1 cellular context compared by ENCODE assay signal in the genomic region with DNA sequence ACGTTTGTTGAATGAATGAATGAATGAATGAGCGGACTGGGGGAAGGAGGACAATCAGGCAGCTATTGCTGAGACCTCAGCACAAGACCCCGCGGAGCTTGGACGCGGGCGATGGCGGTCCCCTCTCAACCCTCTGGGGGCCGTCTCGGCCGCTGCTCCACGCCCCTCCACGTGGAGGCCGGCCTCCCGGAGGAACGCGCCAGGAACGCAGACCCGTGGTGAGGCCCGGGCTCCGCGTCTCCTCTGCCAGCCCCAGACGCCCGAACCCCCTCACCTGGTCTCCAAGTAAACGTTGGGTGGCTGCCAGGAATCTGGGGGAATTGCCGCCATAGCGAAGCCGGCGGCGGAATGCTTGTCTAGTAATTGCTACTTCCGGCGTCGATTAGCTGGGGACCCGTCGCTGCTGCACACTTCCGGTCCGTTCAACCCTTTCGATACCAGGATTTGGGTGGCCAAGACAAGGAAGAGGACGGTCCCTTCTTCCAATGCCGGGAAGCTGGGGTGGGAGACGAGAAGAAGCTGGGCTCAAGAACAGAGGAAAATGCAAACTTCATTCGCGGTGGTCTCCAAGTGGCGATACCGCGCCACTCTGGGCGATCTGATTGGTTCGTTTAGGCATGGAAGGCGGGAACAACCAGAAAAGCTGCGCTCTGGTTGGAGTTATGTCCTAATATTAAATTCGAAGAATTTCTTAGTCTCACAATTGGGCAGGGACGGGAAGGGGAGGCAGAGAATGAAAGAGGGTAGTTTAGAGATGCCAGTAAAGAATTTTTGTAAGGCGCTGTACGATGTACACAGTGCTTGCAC.
TF ChIP-seq lines count a peak whose summit lies in the region.

A gene (minus strand): TSS at position 361 of the 807 bp plus-strand sequence. CDS start 31 bp downstream, at position 330.

TF ChIP-seq in HEK293, 187 proteins besides CTCF, POLR2A, EP300 and RAD21 (continued from another document and continues in another):
- TF ChIP-seq ZNF600 (tag by site-specific recombination; IDR thresholded peaks at IDR 0.05) = peak; percentile 69; the same call in 1 of the 2 replicates
- TF ChIP-seq ZNF175 (tag by site-specific recombination; IDR thresholded peaks at IDR 0.05) = no peak
- TF ChIP-seq, protein P1, sequence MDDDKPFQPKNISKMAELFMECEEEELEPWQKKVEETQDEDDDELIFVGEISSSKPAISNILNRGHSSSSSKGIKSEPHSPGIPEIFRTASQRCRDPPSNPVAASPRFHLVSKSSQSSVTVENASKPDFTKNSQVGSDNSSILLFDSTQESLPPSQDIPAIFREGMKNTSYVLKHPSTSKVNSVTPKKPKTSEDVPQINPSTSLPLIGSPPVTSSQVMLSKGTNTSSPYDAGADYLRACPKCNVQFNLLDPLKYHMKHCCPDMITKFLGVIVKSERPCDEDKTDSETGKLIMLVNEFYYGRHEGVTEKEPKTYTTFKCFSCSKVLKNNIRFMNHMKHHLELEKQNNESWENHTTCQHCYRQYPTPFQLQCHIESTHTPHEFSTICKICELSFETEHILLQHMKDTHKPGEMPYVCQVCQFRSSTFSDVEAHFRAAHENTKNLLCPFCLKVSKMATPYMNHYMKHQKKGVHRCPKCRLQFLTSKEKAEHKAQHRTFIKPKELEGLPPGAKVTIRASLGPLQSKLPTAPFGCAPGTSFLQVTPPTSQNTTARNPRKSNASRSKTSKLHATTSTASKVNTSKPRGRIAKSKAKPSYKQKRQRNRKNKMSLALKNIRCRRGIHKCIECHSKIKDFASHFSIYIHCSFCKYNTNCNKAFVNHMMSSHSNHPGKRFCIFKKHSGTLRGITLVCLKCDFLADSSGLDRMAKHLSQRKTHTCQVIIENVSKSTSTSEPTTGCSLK (tag by site-specific recombination; IDR thresholded peaks at IDR 0.05) = no peak
- TF ChIP-seq ZNF521 (tag by site-specific recombination; IDR thresholded peaks at IDR 0.05) = no peak
- TF ChIP-seq ZNF433 (tag by site-specific recombination; IDR thresholded peaks at IDR 0.05; ENCODE audit: low read depth) = no peak
- no peak for TF ChIP-seq ZNF571 (tag by site-specific recombination; IDR thresholded peaks at IDR 0.05)
- peak; percentile 85 for TF ChIP-seq ZBTB48 (tag by site-specific recombination; IDR thresholded peaks at IDR 0.05)
- peak; percentile 76; the same call in 1 of the 2 replicates for TF ChIP-seq GLI4 (tag by site-specific recombination; IDR thresholded peaks at IDR 0.05)
- no peak for TF ChIP-seq ZNF138 (tag by site-specific recombination; IDR thresholded peaks at IDR 0.05; ENCODE audit: borderline replicate concordance)
- TF ChIP-seq GLIS2 (tag by site-specific recombination; IDR thresholded peaks at IDR 0.05) = peak; percentile 95
- TF ChIP-seq SCRT1 (tag by site-specific recombination; IDR thresholded peaks at IDR 0.05; ENCODE audit: borderline replicate concordance) = no peak
- TF ChIP-seq TCF7L2 (IDR thresholded peaks at IDR 0.05; ENCODE audit: borderline replicate concordance, low read depth, low read length) = no peak
- no peak for TF ChIP-seq RBAK (tag by site-specific recombination; IDR thresholded peaks at IDR 0.05)
- peak; percentile 70; the same call in 1 of the 2 replicates for TF ChIP-seq ZNF558 (tag by site-specific recombination; IDR thresholded peaks at IDR 0.05)
- TF ChIP-seq ZNF37A (tag by site-specific recombination; IDR thresholded peaks at IDR 0.05) = no peak
- no peak for TF ChIP-seq ZNF133 (tag by site-specific recombination; IDR thresholded peaks at IDR 0.05)
- TF ChIP-seq ZNF48 (tag by site-specific recombination; IDR thresholded peaks at IDR 0.05) = no peak
- TF ChIP-seq ZSCAN30 (tag by site-specific recombination; IDR thresholded peaks at IDR 0.05) = peak; percentile 97
- TF ChIP-seq ZNF416 (tag by site-specific recombination; IDR thresholded peaks at IDR 0.05) = no peak
- no peak for TF ChIP-seq HOXC10 (CRISPR knock-in tag; IDR thresholded peaks at IDR 0.05)
- TF ChIP-seq SP2 (tag by site-specific recombination; IDR thresholded peaks at IDR 0.05) = peak; percentile 96
- TF ChIP-seq ZNF830 (tag by site-specific recombination; IDR thresholded peaks at IDR 0.05; ENCODE audit: low read depth) = no peak
- no peak for TF ChIP-seq ZNF19 (tag by site-specific recombination; IDR thresholded peaks at IDR 0.05; ENCODE audit: low read depth)
- TF ChIP-seq ZNF266 (tag by site-specific recombination; IDR thresholded peaks at IDR 0.05; ENCODE audit: low read depth) = no peak
- peak; percentile 43; the same call in 1 of the 2 replicates for TF ChIP-seq ZNF391 (tag by site-specific recombination; IDR thresholded peaks at IDR 0.05; ENCODE audit: borderline replicate concordance, low read depth)
- no peak for TF ChIP-seq ZNF23 (tag by site-specific recombination; IDR thresholded peaks at IDR 0.05; ENCODE audit: borderline replicate concordance)
- no peak for TF ChIP-seq ZNF211 (tag by site-specific recombination; IDR thresholded peaks at IDR 0.05; ENCODE audit: low read depth)
- TF ChIP-seq, protein P2, sequence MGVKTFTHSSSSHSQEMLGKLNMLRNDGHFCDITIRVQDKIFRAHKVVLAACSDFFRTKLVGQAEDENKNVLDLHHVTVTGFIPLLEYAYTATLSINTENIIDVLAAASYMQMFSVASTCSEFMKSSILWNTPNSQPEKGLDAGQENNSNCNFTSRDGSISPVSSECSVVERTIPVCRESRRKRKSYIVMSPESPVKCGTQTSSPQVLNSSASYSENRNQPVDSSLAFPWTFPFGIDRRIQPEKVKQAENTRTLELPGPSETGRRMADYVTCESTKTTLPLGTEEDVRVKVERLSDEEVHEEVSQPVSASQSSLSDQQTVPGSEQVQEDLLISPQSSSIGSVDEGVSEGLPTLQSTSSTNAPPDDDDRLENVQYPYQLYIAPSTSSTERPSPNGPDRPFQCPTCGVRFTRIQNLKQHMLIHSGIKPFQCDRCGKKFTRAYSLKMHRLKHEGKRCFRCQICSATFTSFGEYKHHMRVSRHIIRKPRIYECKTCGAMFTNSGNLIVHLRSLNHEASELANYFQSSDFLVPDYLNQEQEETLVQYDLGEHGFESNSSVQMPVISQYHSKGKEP (tag by site-specific recombination; IDR thresholded peaks at IDR 0.05) = peak; percentile 38; the same call in 1 of the 2 replicates
- peak; percentile 90 for TF ChIP-seq ZNF561 (tag by site-specific recombination; IDR thresholded peaks at IDR 0.05; ENCODE audit: borderline replicate concordance)
- no peak; the same call in 1 of the 2 replicates for TF ChIP-seq OSR2 (tag by site-specific recombination; IDR thresholded peaks at IDR 0.05)
- TF ChIP-seq ZNF585B (tag by site-specific recombination; IDR thresholded peaks at IDR 0.05) = no peak
- TF ChIP-seq, protein P3, sequence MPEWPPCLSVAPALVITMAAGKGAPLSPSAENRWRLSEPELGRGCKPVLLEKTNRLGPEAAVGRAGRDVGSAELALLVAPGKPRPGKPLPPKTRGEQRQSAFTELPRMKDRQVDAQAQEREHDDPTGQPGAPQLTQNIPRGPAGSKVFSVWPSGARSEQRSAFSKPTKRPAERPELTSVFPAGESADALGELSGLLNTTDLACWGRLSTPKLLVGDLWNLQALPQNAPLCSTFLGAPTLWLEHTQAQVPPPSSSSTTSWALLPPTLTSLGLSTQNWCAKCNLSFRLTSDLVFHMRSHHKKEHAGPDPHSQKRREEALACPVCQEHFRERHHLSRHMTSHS (tag by site-specific recombination; IDR thresholded peaks at IDR 0.05) = no peak
- TF ChIP-seq SP7 (tag by site-specific recombination; IDR thresholded peaks at IDR 0.05) = peak; percentile 92
- TF ChIP-seq ZNF791 (tag by site-specific recombination; IDR thresholded peaks at IDR 0.05) = no peak
- TF ChIP-seq, protein P4, sequence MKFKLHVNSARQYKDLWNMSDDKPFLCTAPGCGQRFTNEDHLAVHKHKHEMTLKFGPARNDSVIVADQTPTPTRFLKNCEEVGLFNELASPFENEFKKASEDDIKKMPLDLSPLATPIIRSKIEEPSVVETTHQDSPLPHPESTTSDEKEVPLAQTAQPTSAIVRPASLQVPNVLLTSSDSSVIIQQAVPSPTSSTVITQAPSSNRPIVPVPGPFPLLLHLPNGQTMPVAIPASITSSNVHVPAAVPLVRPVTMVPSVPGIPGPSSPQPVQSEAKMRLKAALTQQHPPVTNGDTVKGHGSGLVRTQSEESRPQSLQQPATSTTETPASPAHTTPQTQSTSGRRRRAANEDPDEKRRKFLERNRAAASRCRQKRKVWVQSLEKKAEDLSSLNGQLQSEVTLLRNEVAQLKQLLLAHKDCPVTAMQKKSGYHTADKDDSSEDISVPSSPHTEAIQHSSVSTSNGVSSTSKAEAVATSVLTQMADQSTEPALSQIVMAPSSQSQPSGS (tag by site-specific recombination; IDR thresholded peaks at IDR 0.05; ENCODE audit: low read depth) = no peak
- TF ChIP-seq, protein P5, sequence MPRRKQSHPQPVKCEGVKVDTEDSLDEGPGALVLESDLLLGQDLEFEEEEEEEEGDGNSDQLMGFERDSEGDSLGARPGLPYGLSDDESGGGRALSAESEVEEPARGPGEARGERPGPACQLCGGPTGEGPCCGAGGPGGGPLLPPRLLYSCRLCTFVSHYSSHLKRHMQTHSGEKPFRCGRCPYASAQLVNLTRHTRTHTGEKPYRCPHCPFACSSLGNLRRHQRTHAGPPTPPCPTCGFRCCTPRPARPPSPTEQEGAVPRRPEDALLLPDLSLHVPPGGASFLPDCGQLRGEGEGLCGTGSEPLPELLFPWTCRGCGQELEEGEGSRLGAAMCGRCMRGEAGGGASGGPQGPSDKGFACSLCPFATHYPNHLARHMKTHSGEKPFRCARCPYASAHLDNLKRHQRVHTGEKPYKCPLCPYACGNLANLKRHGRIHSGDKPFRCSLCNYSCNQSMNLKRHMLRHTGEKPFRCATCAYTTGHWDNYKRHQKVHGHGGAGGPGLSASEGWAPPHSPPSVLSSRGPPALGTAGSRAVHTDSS (tag by site-specific recombination; IDR thresholded peaks at IDR 0.05) = peak; percentile 20; the same call in 1 of the 2 replicates
- TF ChIP-seq ZNF768 (tag by site-specific recombination; IDR thresholded peaks at IDR 0.05) = peak; percentile 30; the same call in 1 of the 2 replicates
- TF ChIP-seq ZNF560 (tag by site-specific recombination; IDR thresholded peaks at IDR 0.05; ENCODE audit: borderline replicate concordance) = no peak
- TF ChIP-seq ZNF221 (tag by site-specific recombination; IDR thresholded peaks at IDR 0.05; ENCODE audit: borderline replicate concordance) = no peak
- TF ChIP-seq HOXA7 (CRISPR knock-in tag; IDR thresholded peaks at IDR 0.05; ENCODE audit: borderline replicate concordance) = no peak
- no peak for TF ChIP-seq MEIS1 (CRISPR knock-in tag; IDR thresholded peaks at IDR 0.05; ENCODE audit: borderline replicate concordance)
- TF ChIP-seq ZNF350 (tag by site-specific recombination; IDR thresholded peaks at IDR 0.05) = no peak
- peak; percentile 81 for TF ChIP-seq ZNF76 (tag by site-specific recombination; IDR thresholded peaks at IDR 0.05; ENCODE audit: borderline replicate concordance, low read depth)
- no peak; the same call in 1 of the 2 replicates for TF ChIP-seq ZNF623 (tag by site-specific recombination; IDR thresholded peaks at IDR 0.05)
- TF ChIP-seq, protein P6, sequence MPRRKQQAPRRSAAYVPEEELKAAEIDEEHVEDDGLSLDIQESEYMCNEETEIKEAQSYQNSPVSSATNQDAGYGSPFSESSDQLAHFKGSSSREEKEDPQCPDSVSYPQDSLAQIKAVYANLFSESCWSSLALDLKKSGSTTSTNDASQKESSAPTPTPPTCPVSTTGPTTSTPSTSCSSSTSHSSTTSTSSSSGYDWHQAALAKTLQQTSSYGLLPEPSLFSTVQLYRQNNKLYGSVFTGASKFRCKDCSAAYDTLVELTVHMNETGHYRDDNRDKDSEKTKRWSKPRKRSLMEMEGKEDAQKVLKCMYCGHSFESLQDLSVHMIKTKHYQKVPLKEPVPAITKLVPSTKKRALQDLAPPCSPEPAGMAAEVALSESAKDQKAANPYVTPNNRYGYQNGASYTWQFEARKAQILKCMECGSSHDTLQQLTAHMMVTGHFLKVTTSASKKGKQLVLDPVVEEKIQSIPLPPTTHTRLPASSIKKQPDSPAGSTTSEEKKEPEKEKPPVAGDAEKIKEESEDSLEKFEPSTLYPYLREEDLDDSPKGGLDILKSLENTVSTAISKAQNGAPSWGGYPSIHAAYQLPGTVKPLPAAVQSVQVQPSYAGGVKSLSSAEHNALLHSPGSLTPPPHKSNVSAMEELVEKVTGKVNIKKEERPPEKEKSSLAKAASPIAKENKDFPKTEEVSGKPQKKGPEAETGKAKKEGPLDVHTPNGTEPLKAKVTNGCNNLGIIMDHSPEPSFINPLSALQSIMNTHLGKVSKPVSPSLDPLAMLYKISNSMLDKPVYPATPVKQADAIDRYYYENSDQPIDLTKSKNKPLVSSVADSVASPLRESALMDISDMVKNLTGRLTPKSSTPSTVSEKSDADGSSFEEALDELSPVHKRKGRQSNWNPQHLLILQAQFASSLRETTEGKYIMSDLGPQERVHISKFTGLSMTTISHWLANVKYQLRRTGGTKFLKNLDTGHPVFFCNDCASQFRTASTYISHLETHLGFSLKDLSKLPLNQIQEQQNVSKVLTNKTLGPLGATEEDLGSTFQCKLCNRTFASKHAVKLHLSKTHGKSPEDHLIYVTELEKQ (tag by site-specific recombination; IDR thresholded peaks at IDR 0.05; ENCODE audit: borderline replicate concordance) = no peak
- TF ChIP-seq ZBTB7A (tag by site-specific recombination; IDR thresholded peaks at IDR 0.05; ENCODE audit: low read depth) = peak; percentile 87
- TF ChIP-seq PRDM1 (tag by site-specific recombination; IDR thresholded peaks at IDR 0.05) = no peak
- TF ChIP-seq ZNF555 (tag by site-specific recombination; conservative IDR thresholded peaks at IDR 0.05) = no peak
- TF ChIP-seq, protein P7, sequence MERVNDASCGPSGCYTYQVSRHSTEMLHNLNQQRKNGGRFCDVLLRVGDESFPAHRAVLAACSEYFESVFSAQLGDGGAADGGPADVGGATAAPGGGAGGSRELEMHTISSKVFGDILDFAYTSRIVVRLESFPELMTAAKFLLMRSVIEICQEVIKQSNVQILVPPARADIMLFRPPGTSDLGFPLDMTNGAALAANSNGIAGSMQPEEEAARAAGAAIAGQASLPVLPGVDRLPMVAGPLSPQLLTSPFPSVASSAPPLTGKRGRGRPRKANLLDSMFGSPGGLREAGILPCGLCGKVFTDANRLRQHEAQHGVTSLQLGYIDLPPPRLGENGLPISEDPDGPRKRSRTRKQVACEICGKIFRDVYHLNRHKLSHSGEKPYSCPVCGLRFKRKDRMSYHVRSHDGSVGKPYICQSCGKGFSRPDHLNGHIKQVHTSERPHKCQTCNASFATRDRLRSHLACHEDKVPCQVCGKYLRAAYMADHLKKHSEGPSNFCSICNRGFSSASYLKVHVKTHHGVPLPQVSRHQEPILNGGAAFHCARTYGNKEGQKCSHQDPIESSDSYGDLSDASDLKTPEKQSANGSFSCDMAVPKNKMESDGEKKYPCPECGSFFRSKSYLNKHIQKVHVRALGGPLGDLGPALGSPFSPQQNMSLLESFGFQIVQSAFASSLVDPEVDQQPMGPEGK (tag by site-specific recombination; IDR thresholded peaks at IDR 0.05) = peak; percentile 94
- TF ChIP-seq ZNF16 (tag by site-specific recombination; IDR thresholded peaks at IDR 0.05; ENCODE audit: low read depth) = no peak
